10 cellular contexts compared by ENCODE assay signal in genomic region chr5:424259-425110, GRCh38. TPM values are rescaled to one million over a fixed set of nuclear protein-coding genes. Genes with fewer than 3 reads are reported as not detected.
DNase-seq lines count a peak whose midpoint lies in the region; ATAC-seq and TF ChIP-seq lines count a peak whose summit lies in the region.
"Had no signal": no experiment of that assay in that cellular context is flagged by ENCODE, and none has a peak within 500 bp of the region (broad histone marks: within the 10 kb centered on the region; RNA-seq: fewer than 3 reads in every experiment).

No MANE protein-coding gene starts in this region.

- 0 out of 2 replicates have a peak overlapping the region, but pooled peaks have one; percentile 11 for H3K27ac ChIP-seq in Karpas-422 (ENCODE audit: low read length)
- H3K27ac ChIP-seq: PC-9 had no signal

- intact Hi-C loops in mucosa of descending colon (cut with DNase I, micrococcal nuclease), result no loop called here

- ATAC-seq in GM18867 (IDR thresholded peaks at IDR 0.05; ENCODE audit: unreplicated experiment) (peak; percentile 82), GM21786 (IDR thresholded peaks at IDR 0.05; ENCODE audit: unreplicated experiment) (peak; percentile 92), mucosa of descending colon (peak; percentile 27)

- no peak for TF ChIP-seq CTCF in mucosa of descending colon (IDR thresholded peaks at IDR 0.05)

- no peak overlapping the region for H3K4me2 ChIP-seq in Karpas-422 (ENCODE audit: low read depth, low read length, poor library complexity, severe bottlenecking)
- H3K4me2 ChIP-seq: PC-9 had no signal

- H3K79me2 ChIP-seq in Karpas-422 (ENCODE audit: low read length), result no peaks in the 10 kb centered on the region

- H3K36me3 ChIP-seq in Karpas-422 (ENCODE audit: insufficient read depth, low read length) (no peaks in the 10 kb centered on the region), mucosa of descending colon (ENCODE audit: low read depth) (no peaks in the 10 kb centered on the region)

- H3K4me1 ChIP-seq in Karpas-422 (ENCODE audit: low read length), result peaks cover 9% of the 10 kb centered on the region
- H3K4me1 ChIP-seq in mucosa of descending colon (ENCODE audit: low read depth), result peaks cover 4% of the 10 kb centered on the region

- no peaks in the 10 kb centered on the region for H4K20me1 ChIP-seq in Karpas-422 (ENCODE audit: insufficient read depth, low read depth, low read length)

- peak overlapping the region; percentile 15; the same call in 1 of the 2 replicates for H3K9ac ChIP-seq in Karpas-422 (ENCODE audit: low read length)

- H3K4me3 ChIP-seq in Karpas-422 (ENCODE audit: low read length) (no peak overlapping the region), mucosa of descending colon (no peak overlapping the region)
- H3K4me3 ChIP-seq: PC-9 had no signal

- no peak overlapping the region for H2AFZ ChIP-seq in Karpas-422 (ENCODE audit: low read length)
- H2AFZ ChIP-seq: PC-9 had no signal

- no peaks in the 10 kb centered on the region for H3K27me3 ChIP-seq in Karpas-422 (ENCODE audit: low read length)

- no peaks in the 10 kb centered on the region for H3K9me2 ChIP-seq in Karpas-422 (replicated peaks; ENCODE audit: insufficient read depth, low read length)

- H3K9me3 ChIP-seq in Karpas-422 (ENCODE audit: low read length) (no peaks in the 10 kb centered on the region), mucosa of descending colon (no peaks in the 10 kb centered on the region)

- no peak for DNase-seq in Karpas-422
- peak in 1 of 3 donors; percentile 47 for DNase-seq in mucosa of descending colon
- no peak for DNase-seq in RKO (ENCODE audit: low spot score)
- DNase-seq in activated CD4-positive, alpha-beta T cell treated with anti-CD3 and anti-CD28 coated beads, Interleukin-2, amount 50 U/mL, for 4 hours, result no peak
- no peak for DNase-seq in NCI-H510A (lab: John Stamatoyannopoulos, UW)
- DNase-seq in NCI-H69 (lab: John Stamatoyannopoulos, UW), result no peak
- DNase-seq: right cardiac atrium had no signal

RNA-seq across cellular contexts. Expression of gene EXOC3, which starts 18.5 kb away (rescaled TPM):
- 24.4 and 39.8 TPM in 2 replicates for total RNA-seq in Karpas-422 (2014; rRNA removed; shearing (Covaris generic); ENCODE audit: low replicate concordance)
- total RNA-seq in mucosa of descending colon, result 10 to 100 TPM; 67.0 to 89.1 (median 76.8) TPM

Comparison
In these comparisons a context has a peak if more than half of its experiments do, and no peak if none do; other contexts are left out.
1. ATAC-seq: peak in every context shown above with its lines; median percentile 92 in GM21786; 82 in GM18867; 27 in mucosa of descending colon.